Comparison of ENCODE assay signal across 9 cellular contexts in genomic region chr1:23779826-23780371, GRCh38. TPM values are rescaled to one million over a fixed set of nuclear protein-coding genes. Genes with fewer than 3 reads are reported as not detected.
DNase-seq lines count a peak whose midpoint lies in the region; ATAC-seq and TF ChIP-seq lines count a peak whose summit lies in the region.
"Had no signal": no experiment of that assay in that cellular context is flagged by ENCODE, and none has a peak within 500 bp of the region (broad histone marks: within the 10 kb centered on the region; RNA-seq: fewer than 3 reads in every experiment).

No MANE protein-coding gene starts in this region.

- peaks cover 33% of the 10 kb centered on the region for H3K4me1 Mint-ChIP-seq in activated CD4-positive, alpha-beta memory T cell treated with anti-CD3 and anti-CD28 coated beads for 36 hours (ENCODE audit: low read depth)

- ATAC-seq in GM18517 (IDR thresholded peaks at IDR 0.05; ENCODE audit: unreplicated experiment), result no peak

- H3K4me3 Mint-ChIP-seq in activated CD4-positive, alpha-beta memory T cell treated with anti-CD3 and anti-CD28 coated beads for 36 hours, result peak overlapping the region; percentile 92

- H3K36me3 Mint-ChIP-seq in activated CD4-positive, alpha-beta memory T cell treated with anti-CD3 and anti-CD28 coated beads for 36 hours, result peaks cover 13% of the 10 kb centered on the region

- H3K27ac ChIP-seq in A673 (ENCODE audit: low read depth, low read length, poor library complexity, severe bottlenecking), result peak overlapping the region; percentile 1

- peak overlapping the region; percentile 80 for H3K27ac Mint-ChIP-seq in activated CD4-positive, alpha-beta memory T cell treated with anti-CD3 and anti-CD28 coated beads for 36 hours

- TF ChIP-seq CTCF in A673 (conservative IDR thresholded peaks at IDR 0.05; ENCODE audit: low read depth, low read length), result no peak
- no peak for TF ChIP-seq CTCF in fibroblast of villous mesenchyme (IDR thresholded peaks at IDR 0.05; ENCODE audit: insufficient read depth, low read depth, low read length)

- no peaks in the 10 kb centered on the region for H3K9me3 Mint-ChIP-seq in activated CD4-positive, alpha-beta memory T cell treated with anti-CD3 and anti-CD28 coated beads for 36 hours

- no peaks in the 10 kb centered on the region for H3K27me3 Mint-ChIP-seq in activated CD4-positive, alpha-beta memory T cell treated with anti-CD3 and anti-CD28 coated beads for 36 hours

- POLR2A ChIA-PET in A673 (lab: Charles Lee; ENCODE audit: low non-redundant PET), result no interaction called here
- POLR2A ChIA-PET in activated CD4-positive, alpha-beta memory T cell treated with anti-CD3 and anti-CD28 coated beads for 36 hours (lab: Charles Lee), result interaction anchor here (0.7 to 4.3 kb wide), 7 partner anchors 11 to 296 kb away, joined by 3 to 40 read pairs (median 3); partner anchors contain the start of genes ASAP3, ELOA, GALE and HMGCL

- H3K4me1 ChIP-seq in A673 (ENCODE audit: insufficient read depth, low read length, poor library complexity, severe bottlenecking), result peaks cover 13% of the 10 kb centered on the region

- no peaks in the 10 kb centered on the region for H3K27me3 ChIP-seq in A673 (replicated peaks; ENCODE audit: insufficient read depth, low read depth, low read length, poor library complexity)

- intact Hi-C loops in A673 (cut with micrococcal nuclease; ENCODE audit: unreplicated experiment), result no loop called here
- intact Hi-C loops in activated CD4-positive, alpha-beta memory T cell treated with anti-CD3 and anti-CD28 coated beads for 36 hours (cut with micrococcal nuclease), result no loop called here

- no peaks in the 10 kb centered on the region for H3K9me3 ChIP-seq in A673 (ENCODE audit: low read depth, low read length, poor library complexity, severe bottlenecking)

- H3K4me3 ChIP-seq in A673 (ENCODE audit: low read depth, low read length, poor library complexity, severe bottlenecking), result peak overlapping the region; percentile 74
- no peak overlapping the region for H3K4me3 ChIP-seq in fibroblast of villous mesenchyme (ENCODE audit: low read depth, low read length)

- no TSS peak for BruUV-seq in A673 (replicated peaks; lab: Mats Ljungman, UMichigan)

- peak; percentile 54 for DNase-seq in A673 (ENCODE audit: low spot score)
- peak; percentile 81 for DNase-seq in ELR (ENCODE audit: low read depth)
- no peak for DNase-seq in activated CD4-positive, alpha-beta memory T cell treated with anti-CD3 and anti-CD28 coated beads for 36 hours
- peak; percentile 57 for DNase-seq in fibroblast of villous mesenchyme (ENCODE audit: low read depth)
- no peak for DNase-seq in MV-4-11 (lab: John Stamatoyannopoulos, UW)
- DNase-seq in NCI-H2227 treated with DMSO at 0.1 percent for 48 hours (lab: John Stamatoyannopoulos, UW), result no peak
- no peak for DNase-seq in epidermal melanocyte (ENCODE audit: insufficient read length, low spot score)
- DNase-seq: NCI-H774 had no signal

- H3K36me3 ChIP-seq in A673 (ENCODE audit: insufficient read depth, low read length, poor library complexity, severe bottlenecking), result peaks cover 20% of the 10 kb centered on the region

- CTCF ChIA-PET in A673 (lab: Charles Lee), result interaction anchor here (0.6 kb wide), 1 partner anchor 271 kb away, joined by 3 read pairs; no protein-coding TSS in a partner anchor
- CTCF ChIA-PET in activated CD4-positive, alpha-beta memory T cell treated with anti-CD3 and anti-CD28 coated beads for 36 hours (lab: Charles Lee), result interaction anchor here (1.0 to 2.4 kb wide), 7 partner anchors 8 to 283 kb away, joined by 3 to 17 read pairs (median 4); partner anchors contain the start of gene FUCA1

RNA-seq across cellular contexts. Expression of gene PITHD1, which starts 1.7 kb away (rescaled TPM):
- total RNA-seq in A673 (2021) (63.8 and 78.9 TPM in 2 replicates), fibroblast of villous mesenchyme (25.4 and 28.9 TPM in 2 replicates)
- 10 to 100 TPM; 67.2 to 69.0 TPM for total RNA-seq in activated CD4-positive, alpha-beta memory T cell treated with anti-CD3 and anti-CD28 coated beads for 36 hours

RNA-seq across cellular contexts. Expression of gene LYPLA2, which starts 11.0 kb away (rescaled TPM):
- total RNA-seq in A673 (2021) (54.5 and 66.2 TPM in 2 replicates), fibroblast of villous mesenchyme (46.7 and 48.8 TPM in 2 replicates)
- 10 to 100 TPM; 70.5 to 71.1 TPM for total RNA-seq in activated CD4-positive, alpha-beta memory T cell treated with anti-CD3 and anti-CD28 coated beads for 36 hours

RNA-seq across cellular contexts. Expression of gene GALE, which starts 20.7 kb away (rescaled TPM):
- total RNA-seq in A673 (2021) (42.7 and 49.3 TPM in 2 replicates), fibroblast of villous mesenchyme (31.5 and 33.5 TPM in 2 replicates)
- total RNA-seq in activated CD4-positive, alpha-beta memory T cell treated with anti-CD3 and anti-CD28 coated beads for 36 hours, result 10 to 100 TPM; 49.4 to 54.9 TPM

RNA-seq across cellular contexts. Expression of gene ELOA, which starts 36.6 kb away (rescaled TPM):
- total RNA-seq in A673 (2021), result 66.3 and 69.8 TPM in 2 replicates
- total RNA-seq in activated CD4-positive, alpha-beta memory T cell treated with anti-CD3 and anti-CD28 coated beads for 36 hours, result 10 to 100 TPM; 28.1 to 30.4 TPM
- total RNA-seq in fibroblast of villous mesenchyme, result 30.9 and 46.2 TPM in 2 replicates

RNA-seq across cellular contexts. Expression of gene HMGCL, which starts 45.3 kb away (rescaled TPM):
- total RNA-seq in A673 (2021), result 13.9 and 17.1 TPM in 2 replicates
- 10 to 100 TPM; 34.2 to 35.3 TPM for total RNA-seq in activated CD4-positive, alpha-beta memory T cell treated with anti-CD3 and anti-CD28 coated beads for 36 hours
- total RNA-seq in fibroblast of villous mesenchyme, result 30.3 and 37.1 TPM in 2 replicates

Comparison
In these comparisons a context has a peak if more than half of its experiments do, and no peak if none do; other contexts are left out.
1. DNase-seq: peak in A673 (single experiment), ELR (single experiment) and fibroblast of villous mesenchyme (single experiment); none in activated CD4-positive, alpha-beta memory T cell treated with anti-CD3 and anti-CD28 coated beads for 36 hours (single experiment), MV-4-11 (single experiment), NCI-H2227 treated with DMSO at 0.1 percent for 48 hours (single experiment) and epidermal melanocyte (single experiment).